In genomic region chr3:185498503-185499396, GRCh38 we compare ENCODE assay signal across 1 cellular context.
TF ChIP-seq lines count a peak whose summit lies in the region.

TSS of gene TMEM41A (minus strand) at chr3:185499035. CDS start at chr3:185498961, 74 bp downstream.

TF ChIP-seq in SK-N-SH, 30 proteins besides CTCF, POLR2A, EP300 and RAD21 (continued from another document):
- TF ChIP-seq USF2 (IDR thresholded peaks at IDR 0.05; ENCODE audit: borderline replicate concordance, low read depth, low read length) (peak; percentile 35; the same call in 1 of the 2 replicates), RFX5 (IDR thresholded peaks at IDR 0.05; ENCODE audit: low read length) (no peak), IRF3 (IDR thresholded peaks at IDR 0.05; ENCODE audit: low read depth, low read length) (no peak), TCF12 (IDR thresholded peaks at IDR 0.05) (peak; percentile 13; the same call in 1 of the 2 replicates), EZH2phosphoT487 (IDR thresholded peaks at IDR 0.05; ENCODE audit: borderline replicate concordance, low read depth) (no peak), FOXJ3 (CRISPR knock-in tag; IDR thresholded peaks at IDR 0.05) (no peak; the same call in 1 of the 2 replicates), GATA2 (CRISPR knock-in tag; IDR thresholded peaks at IDR 0.05) (no peak), CHD2 (IDR thresholded peaks at IDR 0.05; ENCODE audit: low read length, partially characterized antibody) (peak; percentile 87), FOXM1 (IDR thresholded peaks at IDR 0.05; ENCODE audit: low read depth) (no peak), NRF1 (IDR thresholded peaks at IDR 0.05; ENCODE audit: low read depth, low read length) (no peak)
